In genomic region chr5:146710348-146710747, GRCh38 we compare ENCODE assay signal across 13 cellular contexts.
A peak's percentile ranks its signal among the peaks of the same experiment; 100 is the strongest.
DNase-seq lines count a peak whose midpoint lies in the region; ATAC-seq lines count a peak whose summit lies in the region.
"Had no signal": no experiment of that assay in that cellular context is flagged by ENCODE, and none has a peak within 500 bp of the region (broad histone marks: within the 10 kb centered on the region; RNA-seq: fewer than 3 reads in every experiment).

No MANE protein-coding gene starts in this region.

- peak; percentile 92 for DNase-seq in DMS 273 treated with DMSO at 0.1 percent for 48 hours (lab: John Stamatoyannopoulos, UW)
- DNase-seq in NCI-H2171 treated with DMSO at 0.1 percent for 48 hours (lab: John Stamatoyannopoulos, UW): peak; percentile 89
- peak; percentile 9 for DNase-seq in NCI-H82 treated with DMSO at 0.1 percent for 48 hours (lab: John Stamatoyannopoulos, UW; ENCODE audit: unreplicated experiment)
- no peak for DNase-seq in epithelial cell of prostate (ENCODE audit: low read depth, low spot score)
- DNase-seq in ACHN: no peak
- DNase-seq in stimulated activated CD4-positive, alpha-beta T cell treated with anti-CD3 and anti-CD28 coated beads, Interleukin-4, amount 100 ng/mL, for 24 hours: no peak
- DNase-seq in caudate nucleus (lab: John Stamatoyannopoulos, UW): no peak
- DNase-seq: BE2C; CD4-positive, alpha-beta memory T cell; DMS53 had no signal

- no peak for ATAC-seq in HG03432 (IDR thresholded peaks at IDR 0.05; ENCODE audit: unreplicated experiment)
- ATAC-seq: HepG2 had no signal

- in situ Hi-C loops in ACHN (cut with HindIII; ENCODE audit: low pct_ligation_motif_present, low pct_unique_long_range_greater_than_20kb, low sequenced_read_pairs): no loop called here

- H3K27ac ChIP-seq in epithelial cell of prostate (peak overlapping the region; percentile 18), caudate nucleus (ENCODE audit: low read depth, low read length) (no peak overlapping the region)
- H3K27ac ChIP-seq: C4-2B had no signal

Comparison
In these comparisons a context has a peak if more than half of its experiments do, and no peak if none do; other contexts are left out.
1. DNase-seq: peak in DMS 273 treated with DMSO at 0.1 percent for 48 hours (single experiment), NCI-H2171 treated with DMSO at 0.1 percent for 48 hours (single experiment) and NCI-H82 treated with DMSO at 0.1 percent for 48 hours (single experiment); none in epithelial cell of prostate (single experiment), ACHN (single experiment), stimulated activated CD4-positive, alpha-beta T cell treated with anti-CD3 and anti-CD28 coated beads, Interleukin-4, amount 100 ng/mL, for 24 hours (single experiment) and caudate nucleus (0 of 61).